In genomic region chr3:136860541-136860940, GRCh38 we compare ENCODE assay signal across 8 cellular contexts. TPM values are rescaled to one million over a fixed set of nuclear protein-coding genes. Genes with fewer than 3 reads are reported as not detected.
DNase-seq lines count a peak whose midpoint lies in the region; ATAC-seq and TF ChIP-seq lines count a peak whose summit lies in the region.

No MANE protein-coding gene starts in this region.

- H2BK120ac ChIP-seq in neuronal stem cell (ENCODE audit: low read depth, low read length): no peak overlapping the region

- intact Hi-C loops in dendritic cell treated with granulocyte-macrophage colony-stimulating factor and Interleukin-4, amounts not matched to agents 40 ng/mL and 50 ng/mL, for 4 days (cut with micrococcal nuclease): loop anchor here (5.0 to 10.0 kb wide), 3 partner anchors 42 to 666 kb away; partner anchors contain the start of gene MSL2

- no peaks in the 10 kb centered on the region for H3K27me3 ChIP-seq in neuronal stem cell (ENCODE audit: control insufficient read depth in 3 of 3, insufficient read depth in 3 of 3, low read depth in 1 of 3, low read length in 3 of 3)
- H3K27me3 ChIP-seq in WERI-Rb-1 (ENCODE audit: insufficient read depth, low read depth, severe bottlenecking): no peaks in the 10 kb centered on the region

- no peaks in the 10 kb centered on the region for H3K27me3 Mint-ChIP-seq in dendritic cell treated with granulocyte-macrophage colony-stimulating factor and Interleukin-4, amounts not matched to agents 40 ng/mL and 50 ng/mL, for 4 days

- H2BK12ac ChIP-seq in neuronal stem cell (ENCODE audit: low read length): no peak overlapping the region

- no peak overlapping the region for H2BK15ac ChIP-seq in neuronal stem cell (ENCODE audit: low read length)

- no peak overlapping the region for H3K23ac ChIP-seq in neuronal stem cell (ENCODE audit: low read depth, low read length, poor library complexity)

- DNase-seq in EH (ENCODE audit: low read depth) (peak; percentile 15), NCI-H146 treated with DMSO at 0.1 percent for 48 hours (lab: John Stamatoyannopoulos, UW; ENCODE audit: unreplicated experiment) (peak; percentile 93), neuronal stem cell (ENCODE audit: low spot score) (peak; percentile 54), WERI-Rb-1 (no peak), NCI-H187 treated with DMSO at 0.1 percent for 48 hours (lab: John Stamatoyannopoulos, UW) (no peak)

- no peak overlapping the region for H2BK5ac ChIP-seq in neuronal stem cell (ENCODE audit: low read length)

- peaks cover 57% of the 10 kb centered on the region for H3K4me1 Mint-ChIP-seq in dendritic cell treated with granulocyte-macrophage colony-stimulating factor and Interleukin-4, amounts not matched to agents 40 ng/mL and 50 ng/mL, for 4 days (ENCODE audit: low read depth)

- H3K18ac ChIP-seq in neuronal stem cell (ENCODE audit: low read length): no peak overlapping the region

- ATAC-seq in GM21619 (IDR thresholded peaks at IDR 0.05; ENCODE audit: unreplicated experiment) (no peak), GM18861 (IDR thresholded peaks at IDR 0.05; ENCODE audit: unreplicated experiment) (no peak)

- H3K36me3 Mint-ChIP-seq in dendritic cell treated with granulocyte-macrophage colony-stimulating factor and Interleukin-4, amounts not matched to agents 40 ng/mL and 50 ng/mL, for 4 days (ENCODE audit: low read depth): peaks cover 23% of the 10 kb centered on the region

- peak overlapping the region; percentile 98 for H3K27ac Mint-ChIP-seq in dendritic cell treated with granulocyte-macrophage colony-stimulating factor and Interleukin-4, amounts not matched to agents 40 ng/mL and 50 ng/mL, for 4 days

- H3K14ac ChIP-seq in neuronal stem cell (ENCODE audit: low read length): no peak overlapping the region

- H3K9me3 Mint-ChIP-seq in dendritic cell treated with granulocyte-macrophage colony-stimulating factor and Interleukin-4, amounts not matched to agents 40 ng/mL and 50 ng/mL, for 4 days: no peaks in the 10 kb centered on the region

- H2AFZ ChIP-seq in neuronal stem cell (ENCODE audit: low read length): no peak overlapping the region

- no CpG with 5 or more reads among the region's 4 CpGs for WGBS in neuronal stem cell (ENCODE audit: extremely low coverage in 2 of 2, insufficient read length in 2 of 2, insufficient replicate concordance in 1 of 2), 2 donors

- H3K4me3 ChIP-seq in neuronal stem cell (ENCODE audit: low read length in 2 of 2) (peak overlapping the region in 1 of 2 donors; percentile 97), WERI-Rb-1 (ENCODE audit: low read depth, low read length) (no peak overlapping the region)

- H3K27ac ChIP-seq in neuronal stem cell (replicated peaks; ENCODE audit: low read length): no peak overlapping the region
- no peak overlapping the region for H3K27ac ChIP-seq in WERI-Rb-1

- no peak overlapping the region for H4K8ac ChIP-seq in neuronal stem cell (ENCODE audit: low read depth, low read length)

- no peak overlapping the region for H4K91ac ChIP-seq in neuronal stem cell (ENCODE audit: low read depth, low read length, poor library complexity)

- no peak overlapping the region for H2AK5ac ChIP-seq in neuronal stem cell (ENCODE audit: low read depth, low read length)

- peaks cover 6 to 9% of the 10 kb centered on the region in 2 donors for H3K4me1 ChIP-seq in neuronal stem cell (ENCODE audit: control insufficient read depth in 2 of 2, insufficient read depth in 1 of 2, low read depth in 1 of 2, low read length in 2 of 2)

- peak overlapping the region; percentile 97 for H3K4me3 Mint-ChIP-seq in dendritic cell treated with granulocyte-macrophage colony-stimulating factor and Interleukin-4, amounts not matched to agents 40 ng/mL and 50 ng/mL, for 4 days

- no peak overlapping the region for H3K4ac ChIP-seq in neuronal stem cell (ENCODE audit: low read length)

- H3K9ac ChIP-seq in neuronal stem cell (ENCODE audit: low read depth, low read length, poor library complexity): no peak overlapping the region

- peaks cover 2% of the 10 kb centered on the region for H3K79me1 ChIP-seq in neuronal stem cell (ENCODE audit: low read depth, low read length)

- TF ChIP-seq CTCF in WERI-Rb-1 (IDR thresholded peaks at IDR 0.05; ENCODE audit: low read depth, low read length): no peak

- H3K9me3 ChIP-seq in neuronal stem cell (replicated peaks in 1 of 2; ENCODE audit: control insufficient read depth in 2 of 2, insufficient read depth in 1 of 2, low read depth in 1 of 2, low read length in 2 of 2) (peaks cover 6 to 23% of the 10 kb centered on the region in 2 donors), WERI-Rb-1 (ENCODE audit: severe bottlenecking) (no peaks in the 10 kb centered on the region)

- peak overlapping the region; percentile 81 for H3K4me2 ChIP-seq in neuronal stem cell (ENCODE audit: insufficient read depth, low read length, poor library complexity, severe bottlenecking)

- H3K36me3 ChIP-seq in neuronal stem cell (replicated peaks in 1 of 2; ENCODE audit: control insufficient read depth in 2 of 2, insufficient read depth in 2 of 2, low read length in 2 of 2) (peaks cover 0 to 29% of the 10 kb centered on the region in 2 donors), WERI-Rb-1 (peaks cover 3% of the 10 kb centered on the region; the same call in 1 of the 2 replicates)

RNA-seq across cellular contexts. Expression of gene NCK1, which starts 1.5 kb away (rescaled TPM):
- 20.9 TPM for polyA plus RNA-seq in neuronal stem cell (2013, experiment 1 of 2)
- 22.2 TPM for polyA plus RNA-seq in neuronal stem cell (2013, experiment 2 of 2)

RNA-seq across cellular contexts. Expression of gene SLC35G2, which starts 41.6 kb away (rescaled TPM):
- 0.82 TPM for polyA plus RNA-seq in neuronal stem cell (2013, experiment 1 of 2)
- polyA plus RNA-seq in neuronal stem cell (2013, experiment 2 of 2): 0.73 TPM

Comparison
In these comparisons a context has a peak if more than half of its experiments do, and no peak if none do; other contexts are left out.
1. DNase-seq: peak in EH (single experiment), NCI-H146 treated with DMSO at 0.1 percent for 48 hours (single experiment) and neuronal stem cell (single experiment); none in WERI-Rb-1 (single experiment) and NCI-H187 treated with DMSO at 0.1 percent for 48 hours (single experiment).